ENCODE assay signal across 1 cellular context in genomic region chr6:158014505-158015187, GRCh38.
TF ChIP-seq lines count a peak whose summit lies in the region.

No MANE protein-coding gene starts in this region.

TF ChIP-seq in HepG2, 621 proteins besides CTCF, POLR2A, EP300 and RAD21 (continued from another document and continues in another):
- TF ChIP-seq, protein P1, sequence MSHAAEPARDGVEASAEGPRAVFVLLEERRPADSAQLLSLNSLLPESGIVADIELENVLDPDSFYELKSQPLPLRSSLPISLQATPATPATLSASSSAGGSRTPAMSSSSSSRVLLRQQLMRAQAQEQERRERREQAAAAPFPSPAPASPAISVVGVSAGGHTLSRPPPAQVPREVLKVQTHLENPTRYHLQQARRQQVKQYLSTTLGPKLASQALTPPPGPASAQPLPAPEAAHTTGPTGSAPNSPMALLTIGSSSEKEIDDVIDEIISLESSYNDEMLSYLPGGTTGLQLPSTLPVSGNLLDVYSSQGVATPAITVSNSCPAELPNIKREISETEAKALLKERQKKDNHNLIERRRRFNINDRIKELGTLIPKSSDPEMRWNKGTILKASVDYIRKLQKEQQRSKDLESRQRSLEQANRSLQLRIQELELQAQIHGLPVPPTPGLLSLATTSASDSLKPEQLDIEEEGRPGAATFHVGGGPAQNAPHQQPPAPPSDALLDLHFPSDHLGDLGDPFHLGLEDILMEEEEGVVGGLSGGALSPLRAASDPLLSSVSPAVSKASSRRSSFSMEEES (CRISPR knock-in tag; IDR thresholded peaks at IDR 0.05) = peak; percentile 65; the same call in 1 of the 2 replicates
- TF ChIP-seq KLF9 (CRISPR knock-in tag; IDR thresholded peaks at IDR 0.05; ENCODE audit: low read depth) (no peak), ETS1 (CRISPR knock-in tag; IDR thresholded peaks at IDR 0.05) (no peak), CBFB (CRISPR knock-in tag; IDR thresholded peaks at IDR 0.05) (no peak), MYC (CRISPR knock-in tag; IDR thresholded peaks at IDR 0.05; ENCODE audit: borderline replicate concordance) (peak; percentile 71), ZXDC (CRISPR knock-in tag; IDR thresholded peaks at IDR 0.05) (no peak), ATF7-NPFF (CRISPR knock-in tag; IDR thresholded peaks at IDR 0.05; ENCODE audit: low read depth) (no peak), DNMT1 (CRISPR knock-in tag; IDR thresholded peaks at IDR 0.05) (no peak), NFRKB (IDR thresholded peaks at IDR 0.05) (no peak), HOXD1 (CRISPR knock-in tag; IDR thresholded peaks at IDR 0.05) (0 out of 2 replicates have a peak, but pooled peaks have one; percentile 64), SCMH1 (CRISPR knock-in tag; IDR thresholded peaks at IDR 0.05; ENCODE audit: borderline replicate concordance) (no peak), ARID3A (IDR thresholded peaks at IDR 0.05; ENCODE audit: low read depth, low read length) (0 out of 2 replicates have a peak, but pooled peaks have one; percentile 29), PPARG (CRISPR knock-in tag; conservative IDR thresholded peaks at IDR 0.05) (peak; percentile 70), HNRNPH1 (optimal IDR thresholded peaks at IDR 0.05; ENCODE audit: low read depth, low read length) (no peak), NRL (CRISPR knock-in tag; IDR thresholded peaks at IDR 0.05; ENCODE audit: borderline replicate concordance) (peak; percentile 20; the same call in 1 of the 2 replicates), ZNF205 (CRISPR knock-in tag; IDR thresholded peaks at IDR 0.05) (peak; percentile 80), SMAD3 (CRISPR knock-in tag; IDR thresholded peaks at IDR 0.05) (peak; percentile 77), BHLHE40 (IDR thresholded peaks at IDR 0.05; ENCODE audit: low read length) (no peak), ZNF263 (CRISPR knock-in tag; IDR thresholded peaks at IDR 0.05) (peak; percentile 60; the same call in 1 of the 2 replicates), ZNF432 (CRISPR knock-in tag; IDR thresholded peaks at IDR 0.05; ENCODE audit: borderline replicate concordance) (no peak), ZNF879 (CRISPR knock-in tag; IDR thresholded peaks at IDR 0.05) (no peak), SALL1 (CRISPR knock-in tag; IDR thresholded peaks at IDR 0.05) (peak; percentile 90), MTF2 (CRISPR knock-in tag; IDR thresholded peaks at IDR 0.05; ENCODE audit: borderline replicate concordance) (no peak), POLR2AphosphoS5 (IDR thresholded peaks at IDR 0.05; ENCODE audit: low read depth, low read length) (peak; percentile 24), ZNF407 (CRISPR knock-in tag; IDR thresholded peaks at IDR 0.05; ENCODE audit: not compliant biosample characterization) (peak; percentile 61), SOX5 (CRISPR knock-in tag; IDR thresholded peaks at IDR 0.05; ENCODE audit: borderline replicate concordance) (peak; percentile 81), ZNF17 (CRISPR knock-in tag; IDR thresholded peaks at IDR 0.05) (no peak), CHD2 (IDR thresholded peaks at IDR 0.05; ENCODE audit: low read depth, low read length) (no peak), NR2F2 (IDR thresholded peaks at IDR 0.05; ENCODE audit: borderline replicate concordance, low read depth) (0 out of 2 replicates have a peak, but pooled peaks have one; percentile 24), ZSCAN31 (CRISPR knock-in tag; IDR thresholded peaks at IDR 0.05; ENCODE audit: low read depth) (no peak; the same call in 1 of the 2 replicates)
- TF ChIP-seq, protein P2, sequence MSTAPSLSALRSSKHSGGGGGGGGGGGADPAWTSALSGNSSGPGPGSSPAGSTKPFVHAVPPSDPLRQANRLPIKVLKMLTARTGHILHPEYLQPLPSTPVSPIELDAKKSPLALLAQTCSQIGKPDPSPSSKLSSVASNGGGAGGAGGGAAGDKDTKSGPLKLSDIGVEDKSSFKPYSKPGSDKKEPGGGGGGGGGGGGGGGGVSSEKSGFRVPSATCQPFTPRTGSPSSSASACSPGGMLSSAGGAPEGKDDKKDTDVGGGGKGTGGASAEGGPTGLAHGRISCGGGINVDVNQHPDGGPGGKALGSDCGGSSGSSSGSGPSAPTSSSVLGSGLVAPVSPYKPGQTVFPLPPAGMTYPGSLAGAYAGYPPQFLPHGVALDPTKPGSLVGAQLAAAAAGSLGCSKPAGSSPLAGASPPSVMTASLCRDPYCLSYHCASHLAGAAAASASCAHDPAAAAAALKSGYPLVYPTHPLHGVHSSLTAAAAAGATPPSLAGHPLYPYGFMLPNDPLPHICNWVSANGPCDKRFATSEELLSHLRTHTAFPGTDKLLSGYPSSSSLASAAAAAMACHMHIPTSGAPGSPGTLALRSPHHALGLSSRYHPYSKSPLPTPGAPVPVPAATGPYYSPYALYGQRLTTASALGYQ (CRISPR knock-in tag; IDR thresholded peaks at IDR 0.05) = 0 out of 2 replicates have a peak, but pooled peaks have one; percentile 30
- TF ChIP-seq, protein P3, sequence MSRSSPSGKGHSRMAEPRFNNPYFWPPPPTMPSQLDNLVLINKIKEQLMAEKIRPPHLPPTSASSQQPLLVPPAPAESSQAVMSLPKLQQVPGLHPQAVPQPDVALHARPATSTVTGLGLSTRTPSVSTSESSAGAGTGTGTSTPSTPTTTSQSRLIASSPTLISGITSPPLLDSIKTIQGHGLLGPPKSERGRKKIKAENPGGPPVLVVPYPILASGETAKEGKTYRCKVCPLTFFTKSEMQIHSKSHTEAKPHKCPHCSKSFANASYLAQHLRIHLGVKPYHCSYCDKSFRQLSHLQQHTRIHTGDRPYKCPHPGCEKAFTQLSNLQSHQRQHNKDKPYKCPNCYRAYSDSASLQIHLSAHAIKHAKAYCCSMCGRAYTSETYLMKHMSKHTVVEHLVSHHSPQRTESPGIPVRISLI (CRISPR knock-in tag; IDR thresholded peaks at IDR 0.05; ENCODE audit: borderline replicate concordance) = peak; percentile 27; the same call in 1 of the 2 replicates
- TF ChIP-seq, protein P4, sequence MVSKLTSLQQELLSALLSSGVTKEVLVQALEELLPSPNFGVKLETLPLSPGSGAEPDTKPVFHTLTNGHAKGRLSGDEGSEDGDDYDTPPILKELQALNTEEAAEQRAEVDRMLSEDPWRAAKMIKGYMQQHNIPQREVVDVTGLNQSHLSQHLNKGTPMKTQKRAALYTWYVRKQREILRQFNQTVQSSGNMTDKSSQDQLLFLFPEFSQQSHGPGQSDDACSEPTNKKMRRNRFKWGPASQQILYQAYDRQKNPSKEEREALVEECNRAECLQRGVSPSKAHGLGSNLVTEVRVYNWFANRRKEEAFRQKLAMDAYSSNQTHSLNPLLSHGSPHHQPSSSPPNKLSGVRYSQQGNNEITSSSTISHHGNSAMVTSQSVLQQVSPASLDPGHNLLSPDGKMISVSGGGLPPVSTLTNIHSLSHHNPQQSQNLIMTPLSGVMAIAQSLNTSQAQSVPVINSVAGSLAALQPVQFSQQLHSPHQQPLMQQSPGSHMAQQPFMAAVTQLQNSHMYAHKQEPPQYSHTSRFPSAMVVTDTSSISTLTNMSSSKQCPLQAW (CRISPR knock-in tag; IDR thresholded peaks at IDR 0.05) = peak; percentile 92
- TF ChIP-seq, protein P5, sequence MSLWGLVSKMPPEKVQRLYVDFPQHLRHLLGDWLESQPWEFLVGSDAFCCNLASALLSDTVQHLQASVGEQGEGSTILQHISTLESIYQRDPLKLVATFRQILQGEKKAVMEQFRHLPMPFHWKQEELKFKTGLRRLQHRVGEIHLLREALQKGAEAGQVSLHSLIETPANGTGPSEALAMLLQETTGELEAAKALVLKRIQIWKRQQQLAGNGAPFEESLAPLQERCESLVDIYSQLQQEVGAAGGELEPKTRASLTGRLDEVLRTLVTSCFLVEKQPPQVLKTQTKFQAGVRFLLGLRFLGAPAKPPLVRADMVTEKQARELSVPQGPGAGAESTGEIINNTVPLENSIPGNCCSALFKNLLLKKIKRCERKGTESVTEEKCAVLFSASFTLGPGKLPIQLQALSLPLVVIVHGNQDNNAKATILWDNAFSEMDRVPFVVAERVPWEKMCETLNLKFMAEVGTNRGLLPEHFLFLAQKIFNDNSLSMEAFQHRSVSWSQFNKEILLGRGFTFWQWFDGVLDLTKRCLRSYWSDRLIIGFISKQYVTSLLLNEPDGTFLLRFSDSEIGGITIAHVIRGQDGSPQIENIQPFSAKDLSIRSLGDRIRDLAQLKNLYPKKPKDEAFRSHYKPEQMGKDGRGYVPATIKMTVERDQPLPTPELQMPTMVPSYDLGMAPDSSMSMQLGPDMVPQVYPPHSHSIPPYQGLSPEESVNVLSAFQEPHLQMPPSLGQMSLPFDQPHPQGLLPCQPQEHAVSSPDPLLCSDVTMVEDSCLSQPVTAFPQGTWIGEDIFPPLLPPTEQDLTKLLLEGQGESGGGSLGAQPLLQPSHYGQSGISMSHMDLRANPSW (CRISPR knock-in tag; IDR thresholded peaks at IDR 0.05; ENCODE audit: borderline replicate concordance) = peak; percentile 83; the same call in 1 of the 2 replicates
